9 cellular contexts compared by ENCODE assay signal in the genomic region with DNA sequence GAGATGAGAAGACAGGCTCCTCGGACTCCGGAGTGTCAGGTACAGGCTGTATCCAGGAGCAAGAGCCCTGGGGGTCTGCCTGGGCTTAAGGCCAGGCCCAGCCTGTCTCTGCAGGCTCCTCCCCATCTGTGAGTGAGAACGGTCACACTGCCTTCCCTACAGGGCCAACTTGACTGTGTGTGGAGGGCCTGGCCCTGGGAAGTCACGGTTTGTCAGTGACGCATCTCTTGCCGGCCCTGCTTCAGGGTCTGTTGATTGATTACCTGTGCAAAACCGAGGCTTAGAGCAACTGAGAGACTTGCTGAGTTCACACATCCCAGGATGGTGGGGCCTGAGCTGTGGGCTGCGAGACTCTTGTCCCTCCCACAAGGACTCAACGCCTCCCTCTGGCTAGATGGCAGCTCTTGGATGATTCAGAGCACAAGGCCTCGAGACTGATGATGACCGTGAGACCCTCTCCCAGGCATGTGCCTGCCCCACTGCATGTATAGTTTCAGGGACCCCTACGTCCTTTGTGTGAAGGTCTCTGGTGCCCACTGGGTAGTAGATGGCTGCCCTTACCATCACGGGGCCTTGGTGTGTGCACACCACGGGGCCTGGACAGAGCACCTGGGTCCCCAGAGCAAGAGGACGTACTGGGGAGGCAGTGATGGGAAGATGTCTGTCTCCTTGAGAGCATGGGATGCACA. TPM values are rescaled to one million over a fixed set of nuclear protein-coding genes. Genes with fewer than 3 reads are reported as not detected.
DNase-seq lines count a peak whose midpoint lies in the region; ATAC-seq and TF ChIP-seq lines count a peak whose summit lies in the region.
"Had no signal": no experiment of that assay in that cellular context is flagged by ENCODE, and none has a peak within 500 bp of the region (broad histone marks: within the 10 kb centered on the region; RNA-seq: fewer than 3 reads in every experiment).

No MANE protein-coding gene starts in this region.

- DNase-seq in GM13977 (ENCODE audit: low spot score) (no peak), activated B cell treated with CpG ODN at 0.5 μM for 24 hours (no peak), cardiac muscle cell (ENCODE audit: low read depth in 1 of 2, low spot score in 1 of 2) (no peak), gastrocnemius medialis (no peak), HUDEP-2 (lab: John Stamatoyannopoulos, UW; ENCODE audit: unreplicated experiment in 76 of 76) (no peak), osteocyte (ENCODE audit: extremely low spot score, unreplicated experiment) (no peak), NCI-H1048 (lab: John Stamatoyannopoulos, UW) (no peak)

- H3K27ac ChIP-seq in cardiac muscle cell, result peak overlapping the region; percentile 93
- peak overlapping the region; percentile 96 to 99 (median 98) for H3K27ac ChIP-seq in gastrocnemius medialis

- H3K4me1 Mint-ChIP-seq in activated B cell treated with CpG ODN at 0.5 μM for 24 hours, result peaks cover 97% of the 10 kb centered on the region
- peaks cover 69% of the 10 kb centered on the region for H3K4me1 Mint-ChIP-seq in osteocyte (ENCODE audit: unreplicated experiment)

- H3K4me3 Mint-ChIP-seq in activated B cell treated with CpG ODN at 0.5 μM for 24 hours (peak overlapping the region; percentile 78), osteocyte (ENCODE audit: unreplicated experiment) (no peak overlapping the region)

- intact Hi-C loops in activated B cell treated with CpG ODN at 0.5 μM for 24 hours (cut with micrococcal nuclease) (loop anchor here (10.0 kb wide), 2 partner anchors 1728 to 1768 kb away; partner anchors contain the start of gene ZNF831), gastrocnemius medialis (cut with DNase I; ENCODE audit: low total_unique reads) (loop anchor here (10.0 kb wide), 1 partner anchor 1498 kb away; no protein-coding TSS in a partner anchor)

- ATAC-seq in activated B cell treated with CpG ODN at 0.5 μM for 24 hours (ENCODE audit: low read depth) (no peak), gastrocnemius medialis (no peak), GM21515 (IDR thresholded peaks at IDR 0.05; ENCODE audit: unreplicated experiment) (no peak)
- ATAC-seq: Panc1 had no signal

- CTCF ChIA-PET in activated B cell treated with CpG ODN at 0.5 μM for 24 hours (lab: Charles Lee), result interaction anchor here (0.9 to 4.8 kb wide), 5 partner anchors 7 to 76 kb away, joined by 3 to 36 read pairs (median 18); partner anchors contain the start of gene RBM38

- H3K36me3 ChIP-seq in cardiac muscle cell (peaks cover 81% of the 10 kb centered on the region), gastrocnemius medialis (peaks cover 0 to 11% of the 10 kb centered on the region in 2 donors)

- POLR2A ChIA-PET in activated B cell treated with CpG ODN at 0.5 μM for 24 hours (lab: Charles Lee), result interaction anchor here (0.9 to 9.6 kb wide), 16 partner anchors 7 to 1635 kb away, joined by 3 to 244 read pairs (median 14); partner anchors contain the start of genes ATP5F1E, RBM38 and ZBP1

- no peak overlapping the region for H3K4me3 ChIP-seq in cardiac muscle cell
- H3K4me3 ChIP-seq in gastrocnemius medialis, result peak overlapping the region in 1 of 4 donors; percentile 28

- H3K9me3 ChIP-seq in cardiac muscle cell (ENCODE audit: low read depth) (no peaks in the 10 kb centered on the region), gastrocnemius medialis (no peaks in the 10 kb centered on the region)

- H3K36me3 Mint-ChIP-seq in activated B cell treated with CpG ODN at 0.5 μM for 24 hours (ENCODE audit: low read depth) (peaks cover 86% of the 10 kb centered on the region), osteocyte (ENCODE audit: unreplicated experiment) (peaks cover 18% of the 10 kb centered on the region)

- TF ChIP-seq CTCF in GM13977 (IDR thresholded peaks at IDR 0.05; ENCODE audit: extremely low read depth, insufficient read depth, missing control alignments) (peak; percentile 5), activated B cell treated with CpG ODN at 0.5 μM for 24 hours (IDR thresholded peaks at IDR 0.05) (no peak), cardiac muscle cell (IDR thresholded peaks at IDR 0.05; ENCODE audit: low read depth, low read length) (no peak), gastrocnemius medialis (IDR thresholded peaks at IDR 0.05 in 4 of 5, conservative IDR thresholded peaks at IDR 0.05 in 1 of 5) (no peak), osteocyte (IDR thresholded peaks at IDR 0.05) (no peak)

- H3K4me1 ChIP-seq in cardiac muscle cell (ENCODE audit: low read depth), result peaks cover 72% of the 10 kb centered on the region
- H3K4me1 ChIP-seq in gastrocnemius medialis, result peaks cover 89 to 96% of the 10 kb centered on the region in 2 donors

- in situ Hi-C loops in GM13977 (cut with MboI; ENCODE audit: low pct_unique_long_range_greater_than_20kb, low sequenced_read_pairs, unreplicated experiment) (loop anchor here (25.0 kb wide), 1 partner anchor 815 kb away; no protein-coding TSS in a partner anchor), gastrocnemius medialis (cut with MboI; ENCODE audit: low sequenced_read_pairs in 4 of 4) (loop anchor here in 3 of 4 donors (5.0 to 25.0 kb wide), 3 partner anchors 40 to 815 kb away; partner anchors contain the start of gene PMEPA1 (in 1 of the 3))

- no peak for TF ChIP-seq POLR2A in gastrocnemius medialis (IDR thresholded peaks at IDR 0.05)

- H3K27me3 Mint-ChIP-seq in activated B cell treated with CpG ODN at 0.5 μM for 24 hours (no peaks in the 10 kb centered on the region), osteocyte (ENCODE audit: unreplicated experiment) (no peaks in the 10 kb centered on the region)

- no peaks in the 10 kb centered on the region for H3K27me3 ChIP-seq in cardiac muscle cell
- no peaks in the 10 kb centered on the region for H3K27me3 ChIP-seq in gastrocnemius medialis

- H3K27ac Mint-ChIP-seq in activated B cell treated with CpG ODN at 0.5 μM for 24 hours (peak overlapping the region; percentile 97), osteocyte (ENCODE audit: unreplicated experiment) (no peak overlapping the region)

- H3K9me3 Mint-ChIP-seq in activated B cell treated with CpG ODN at 0.5 μM for 24 hours (no peaks in the 10 kb centered on the region), osteocyte (ENCODE audit: unreplicated experiment) (no peaks in the 10 kb centered on the region)

RNA-seq across cellular contexts. Expression of gene RBM38, which starts 6.0 kb away (rescaled TPM):
- total RNA-seq in activated B cell treated with CpG ODN at 0.5 μM for 24 hours (69.6 and 70.7 TPM in 2 replicates), cardiac muscle cell (420 and 625 TPM in 2 replicates), gastrocnemius medialis (100 to 1,000 TPM in 3 of 4 donors, 10 to 100 TPM in 1; 56.7 to 229 (median 177) TPM), osteocyte (17.8 and 18.8 TPM in 2 replicates)
- polyA plus RNA-seq in cardiac muscle cell, result 404 and 626 TPM in 2 replicates

RNA-seq across cellular contexts. Expression of gene RAE1, which starts 46.1 kb away (rescaled TPM):
- total RNA-seq in activated B cell treated with CpG ODN at 0.5 μM for 24 hours (35.7 and 36.6 TPM in 2 replicates), cardiac muscle cell (34.2 and 46.1 TPM in 2 replicates), gastrocnemius medialis (10 to 100 TPM; 15.8 to 35.8 (median 20.6) TPM), osteocyte (24.3 and 24.7 TPM in 2 replicates)
- polyA plus RNA-seq in cardiac muscle cell, result 72.4 and 74.1 TPM in 2 replicates
